ENCODE assay signal across 1 cellular context in genomic region chr2:84944257-84944909, GRCh38.
TF ChIP-seq lines count a peak whose summit lies in the region.

No MANE protein-coding gene starts in this region.

TF ChIP-seq in H1, 55 proteins besides CTCF, POLR2A, EP300 and RAD21:
- TF ChIP-seq RNF2 (IDR thresholded peaks at IDR 0.05; ENCODE audit: borderline replicate concordance, low read depth, low read length, missing control alignments, poor library complexity, severe bottlenecking): no peak
- TF ChIP-seq YY1 (IDR thresholded peaks at IDR 0.05; ENCODE audit: low read depth, low read length): no peak
- no peak for TF ChIP-seq GABPA (IDR thresholded peaks at IDR 0.05; ENCODE audit: borderline replicate concordance, insufficient read depth, low read length)
- no peak for TF ChIP-seq NANOG (IDR thresholded peaks at IDR 0.05; ENCODE audit: insufficient read depth, low read depth, low read length, poor library complexity, severe bottlenecking)
- TF ChIP-seq TEAD4 (IDR thresholded peaks at IDR 0.05; ENCODE audit: low read depth, low read length): no peak
- TF ChIP-seq SP4 (IDR thresholded peaks at IDR 0.05; ENCODE audit: low read length): no peak
- TF ChIP-seq ZNF274 (IDR thresholded peaks at IDR 0.05; ENCODE audit: borderline replicate concordance, extremely low read depth, low read length): no peak
- no peak for TF ChIP-seq SUZ12 (IDR thresholded peaks at IDR 0.05; ENCODE audit: low read length)
- TF ChIP-seq POLR2AphosphoS5 (IDR thresholded peaks at IDR 0.05; ENCODE audit: low read depth, low read length): no peak
- TF ChIP-seq SAP30 (IDR thresholded peaks at IDR 0.05; ENCODE audit: insufficient read depth, insufficient replicate concordance, low read length): no peak
- no peak for TF ChIP-seq KDM5A (IDR thresholded peaks at IDR 0.05; ENCODE audit: low read length)
- TF ChIP-seq CTBP2 (IDR thresholded peaks at IDR 0.05; ENCODE audit: borderline replicate concordance, insufficient read depth, insufficient read length, low read length): no peak
- TF ChIP-seq JUN (IDR thresholded peaks at IDR 0.05; ENCODE audit: low read depth, low read length): no peak
- TF ChIP-seq TAF7 (optimal IDR thresholded peaks at IDR 0.05; ENCODE audit: borderline replicate concordance, low read depth, low read length): no peak
- TF ChIP-seq EGR1 (IDR thresholded peaks at IDR 0.05; ENCODE audit: borderline replicate concordance, low read depth, low read length): no peak
- no peak for TF ChIP-seq MAFK (IDR thresholded peaks at IDR 0.05; ENCODE audit: low read depth, low read length)
- no peak for TF ChIP-seq NRF1 (IDR thresholded peaks at IDR 0.05; ENCODE audit: low read depth, low read length)
- no peak for TF ChIP-seq SIRT6 (IDR thresholded peaks at IDR 0.05; ENCODE audit: low read length)
- no peak for TF ChIP-seq SP1 (IDR thresholded peaks at IDR 0.05; ENCODE audit: low read depth, low read length)
- no peak for TF ChIP-seq ASH2L (IDR thresholded peaks at IDR 0.05; ENCODE audit: low read length)
